ENCODE assay signal across 8 cellular contexts in genomic region chr12:63843613-63844390, GRCh38. TPM values are rescaled to one million over a fixed set of nuclear protein-coding genes. Genes with fewer than 3 reads are reported as not detected.
DNase-seq lines count a peak whose midpoint lies in the region; ATAC-seq lines count a peak whose summit lies in the region.

No MANE protein-coding gene starts in this region.

- ATAC-seq in GM19035 (IDR thresholded peaks at IDR 0.05; ENCODE audit: unreplicated experiment) = peak; percentile 96
- ATAC-seq in HG03354 (IDR thresholded peaks at IDR 0.05; ENCODE audit: poor library complexity, severe bottlenecking, unreplicated experiment) = peak; percentile 98
- ATAC-seq in left lobe of liver = peak; percentile 94

- no peaks in the 10 kb centered on the region for H3K36me3 Mint-ChIP-seq in activated CD4-positive, alpha-beta T cell treated with anti-CD3 and anti-CD28 coated beads, Interleukin-2, amount 10 ng/mL, durations not matched to agents 24 days and 14 days (ENCODE audit: low read depth)

- H3K27ac Mint-ChIP-seq in activated CD4-positive, alpha-beta T cell treated with anti-CD3 and anti-CD28 coated beads, Interleukin-2, amount 10 ng/mL, durations not matched to agents 24 days and 14 days = no peak overlapping the region

- peaks cover 8% of the 10 kb centered on the region for H3K4me1 Mint-ChIP-seq in activated CD4-positive, alpha-beta T cell treated with anti-CD3 and anti-CD28 coated beads, Interleukin-2, amount 10 ng/mL, durations not matched to agents 24 days and 14 days

- DNase-seq in AG20443 (ENCODE audit: low spot score) (peak; percentile 96), NCI-H460 (ENCODE audit: extremely low read depth, low read depth) (peak; percentile 92), dedifferentiated amniotic fluid mesenchymal stem cell (ENCODE audit: extremely low spot score) (peak; percentile 95), left lobe of liver (ENCODE audit: low spot score) (peak; percentile 90)
- peak; percentile 92 for DNase-seq in activated CD4-positive, alpha-beta T cell treated with anti-CD3 and anti-CD28 coated beads, Interleukin-2, amount 10 ng/mL, durations not matched to agents 24 days and 14 days
- DNase-seq in stimulated activated CD4-positive, alpha-beta T cell treated with anti-CD3 and anti-CD28 coated beads, Interleukin-1b, Interleukin-23, amount 100 ng/mL, for 48 hours = peak; percentile 80

- no peaks in the 10 kb centered on the region for H3K9me3 Mint-ChIP-seq in activated CD4-positive, alpha-beta T cell treated with anti-CD3 and anti-CD28 coated beads, Interleukin-2, amount 10 ng/mL, durations not matched to agents 24 days and 14 days

- peaks cover 43% of the 10 kb centered on the region for H3K27me3 Mint-ChIP-seq in activated CD4-positive, alpha-beta T cell treated with anti-CD3 and anti-CD28 coated beads, Interleukin-2, amount 10 ng/mL, durations not matched to agents 24 days and 14 days

- peak overlapping the region; percentile 75 for H3K4me3 Mint-ChIP-seq in activated CD4-positive, alpha-beta T cell treated with anti-CD3 and anti-CD28 coated beads, Interleukin-2, amount 10 ng/mL, durations not matched to agents 24 days and 14 days

- intact Hi-C loops in activated CD4-positive, alpha-beta T cell treated with anti-CD3 and anti-CD28 coated beads, Interleukin-2, amount 10 ng/mL, durations not matched to agents 24 days and 14 days (cut with micrococcal nuclease) = loop anchor here (1.0 to 5.0 kb wide), 4 partner anchors 67 to 543 kb away; partner anchors contain the start of genes KICS2 and RXYLT1

RNA-seq across cellular contexts. Expression of gene SRGAP1, which starts 0.7 kb away (rescaled TPM):
- total RNA-seq in NCI-H460 (2014; rRNA removed; shearing (Covaris generic)) = 10.7 and 10.9 TPM in 2 replicates
- polyA plus RNA-seq in NCI-H460 (2014; cell fraction: nucleus; rRNA removed) = 1.2 and 2.1 TPM in 2 replicates
- 0.16 and 0.21 TPM in 2 replicates for total RNA-seq in activated CD4-positive, alpha-beta T cell treated with anti-CD3 and anti-CD28 coated beads, Interleukin-2, amount 10 ng/mL, durations not matched to agents 24 days and 14 days
- 1.1 TPM for total RNA-seq in left lobe of liver

Comparison
In these comparisons a context has a peak if more than half of its experiments do, and no peak if none do; other contexts are left out.
1. Peak in every context shown above with its lines: DNase-seq and ATAC-seq.